In genomic region chr2:166184789-166185188, GRCh38 we compare ENCODE assay signal across 1 cellular context.
TF ChIP-seq lines count a peak whose summit lies in the region.

No MANE protein-coding gene starts in this region.

TF ChIP-seq in HepG2, 621 proteins besides CTCF, POLR2A, EP300 and RAD21 (continued from another document):
- TF ChIP-seq ZC3H4 (CRISPR knock-in tag; IDR thresholded peaks at IDR 0.05; ENCODE audit: borderline replicate concordance) (no peak), E2F2 (CRISPR knock-in tag; IDR thresholded peaks at IDR 0.05; ENCODE audit: borderline replicate concordance) (no peak), ZNF720 (CRISPR knock-in tag; IDR thresholded peaks at IDR 0.05) (no peak), ZNF607 (CRISPR knock-in tag; IDR thresholded peaks at IDR 0.05; ENCODE audit: borderline replicate concordance) (no peak), CSRNP1 (CRISPR knock-in tag; IDR thresholded peaks at IDR 0.05) (no peak), TAF1 (CRISPR knock-in tag; IDR thresholded peaks at IDR 0.05) (no peak), HNRNPH1 (optimal IDR thresholded peaks at IDR 0.05; ENCODE audit: low read depth, low read length) (no peak), ZNF557 (CRISPR knock-in tag; IDR thresholded peaks at IDR 0.05) (no peak), ZNF441 (CRISPR knock-in tag; IDR thresholded peaks at IDR 0.05; ENCODE audit: borderline replicate concordance) (no peak)
